ENCODE assay signal across 31 cellular contexts in genomic region chr12:104793968-104794367, GRCh38.
"Had no signal": no experiment of that assay in that cellular context is flagged by ENCODE, and none has a peak within 500 bp of the region (broad histone marks: within the 10 kb centered on the region; RNA-seq: fewer than 3 reads in every experiment).

No MANE protein-coding gene starts in this region.

- FAIRE-seq: bronchial epithelial cell, TTC549 had no signal

- H3K27me3 ChIP-seq: ascending aorta, cardiac muscle cell had no signal

- H3K4me3 ChIP-seq: ascending aorta, cardiac muscle cell had no signal

- H3K9me3 ChIP-seq: ascending aorta had no signal

- H3K36me3 ChIP-seq: ascending aorta, cardiac muscle cell had no signal

- ATAC-seq: activated CD8-positive, alpha-beta T cell treated with anti-CD3 and anti-CD28 coated beads for 36 hours; activated naive CD8-positive, alpha-beta T cell treated with anti-CD3 and anti-CD28 coated beads, Interleukin-2, amount 50 U/mL, for 24 hours; activated T-cell treated with anti-CD3 and anti-CD28 coated beads, Interleukin-2, amount 50 U/mL, for 4 hours; activated T-cell treated with anti-CD3 and anti-CD28 coated beads, Interleukin-2, amount 50 U/mL, for 72 hours; activated T-helper 17 cell treated with anti-CD3 and anti-CD28 coated beads, Interleukin-2, amount 50 U/mL, for 72 hours had no signal

- DNase-seq: activated B cell treated with CpG ODN at 0.5 μM for 24 hours; activated CD4-positive, alpha-beta memory T cell treated with anti-CD3 and anti-CD28 coated beads for 36 hours; activated CD4-positive, alpha-beta T cell treated with anti-CD3 and anti-CD28 coated beads for 4 hours; activated CD4-positive, alpha-beta T cell treated with anti-CD3 and anti-CD28 coated beads, Interleukin-2, amount 10 ng/mL, durations not matched to agents 24 days and 14 days; activated CD4-positive, alpha-beta T cell treated with anti-CD3 and anti-CD28 coated beads, Interleukin-2, amount 50 U/mL, for 1 hour; activated CD4-positive, alpha-beta T cell treated with anti-CD3 and anti-CD28 coated beads, Interleukin-2, amount 50 U/mL, for 4 hours; activated CD4-positive, CD25-positive, alpha-beta regulatory T cell treated with anti-CD3 and anti-CD28 coated beads, Interleukin-2, amount 50 U/mL, for 72 hours; activated CD8-positive, alpha-beta memory T cell treated with anti-CD3 and anti-CD28 coated beads, Interleukin-2, amount 50 U/mL, for 4 hours; activated CD8-positive, alpha-beta T cell treated with anti-CD3 and anti-CD28 coated beads for 36 hours; activated effector memory CD4-positive, alpha-beta T cell treated with anti-CD3 and anti-CD28 coated beads, Interleukin-2, amount 50 U/mL, for 16 hours; activated gamma-delta T cell treated with Interleukin-2 at 50 U/mL for 16 hours; activated naive CD4-positive, alpha-beta T cell; activated naive CD4-positive, alpha-beta T cell treated with anti-CD3 and anti-CD28 coated beads, Interleukin-2, amount 10 ng/mL, durations not matched to agents 7 days and 5 days; activated naive CD8-positive, alpha-beta T cell treated with anti-CD3 and anti-CD28 coated beads, Interleukin-2, amount 10 ng/mL, durations not matched to agents 7 days and 5 days; activated naive CD8-positive, alpha-beta T cell treated with anti-CD3 and anti-CD28 coated beads, Interleukin-2, amount 50 U/mL, for 24 hours; activated T-cell treated with anti-CD3 and anti-CD28 coated beads for 4 hours; activated T-cell treated with anti-CD3 and anti-CD28 coated beads, Interleukin-2, amount 50 U/mL, for 1 hour; activated T-cell treated with anti-CD3 and anti-CD28 coated beads, Interleukin-2, amount 50 U/mL, for 4 hours; activated T-cell treated with anti-CD3 and anti-CD28 coated beads, Interleukin-2, amount 50 U/mL, for 72 hours; amygdala; anterior cingulate cortex; caudate nucleus; cerebellar nuclear complex; T-helper 2 cell; T-helper 9 cell had no signal

- H3K27ac ChIP-seq: cardiac muscle cell, VCaP had no signal
